11 cellular contexts compared by ENCODE assay signal in the genomic region with DNA sequence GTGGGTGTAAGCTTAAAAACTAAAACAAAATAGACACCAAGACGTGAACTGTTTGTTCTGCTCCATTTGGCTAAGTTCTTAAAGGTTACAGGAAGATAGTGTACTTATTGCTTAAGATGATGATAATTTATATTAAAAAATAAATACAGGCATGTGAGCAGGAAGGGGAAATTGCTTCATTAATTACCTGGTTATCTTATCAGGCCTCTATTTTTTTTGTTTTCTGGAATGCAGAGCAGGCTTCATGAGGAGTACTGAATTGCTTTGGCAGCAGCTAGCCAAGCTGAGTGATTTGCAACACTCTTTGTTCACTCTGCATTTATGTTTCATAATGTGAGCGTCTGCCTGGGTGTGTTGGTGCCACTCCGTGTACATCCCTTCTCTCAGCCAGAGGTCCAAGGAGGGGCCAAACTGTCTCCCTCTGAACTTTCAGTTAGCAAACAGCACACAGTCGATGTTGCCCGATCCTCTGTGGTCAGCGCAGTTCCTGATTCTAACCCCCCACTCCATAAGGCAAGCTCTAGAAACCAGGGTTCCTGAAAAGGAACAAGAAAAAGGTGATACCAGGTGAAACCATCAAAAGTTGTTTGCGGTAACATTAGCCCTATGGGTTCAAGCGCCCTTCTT.
DNase-seq lines count a peak whose midpoint lies in the region; ATAC-seq, FAIRE-seq and TF ChIP-seq lines count a peak whose summit lies in the region.
"Had no signal": no experiment of that assay in that cellular context is flagged by ENCODE, and none has a peak within 500 bp of the region (broad histone marks: within the 10 kb centered on the region; RNA-seq: fewer than 3 reads in every experiment).

No MANE protein-coding gene starts in this region.

- DNase-seq in NCI-H345 treated with DMSO at 0.1 percent for 48 hours (lab: John Stamatoyannopoulos, UW; ENCODE audit: unreplicated experiment) (peak; percentile 1), GM12891 (ENCODE audit: insufficient read length, low spot score) (no peak), HPDE6-E6E7 (ENCODE audit: extremely low spot score) (no peak)
- DNase-seq: activated T-cell treated with anti-CD3 and anti-CD28 coated beads, Interleukin-2, amount 50 U/mL, for 24 hours; left colon; NCI-H510A had no signal

- peaks cover 2% of the 10 kb centered on the region for H3K27me3 Mint-ChIP-seq in dendritic cell treated with granulocyte-macrophage colony-stimulating factor and Interleukin-4, amounts not matched to agents 40 ng/mL and 50 ng/mL, for 4 days

- peak overlapping the region in 1 of 2 donors; percentile 2 for H3K27ac ChIP-seq in liver (ENCODE audit: low read depth in 1 of 2, low read length in 2 of 2)
- peak overlapping the region; percentile 24 for H3K27ac ChIP-seq in subcutaneous abdominal adipose tissue (ENCODE audit: low read depth, low read length)

- no peaks in the 10 kb centered on the region for H3K36me3 ChIP-seq in liver (ENCODE audit: control insufficient read depth in 4 of 4, insufficient read depth in 3 of 4, low read depth in 1 of 4, low read length in 3 of 4)
- no peaks in the 10 kb centered on the region for H3K36me3 ChIP-seq in subcutaneous abdominal adipose tissue (ENCODE audit: control insufficient read depth in 5 of 5, insufficient read depth in 5 of 5, low read length in 5 of 5)

- no peak for TF ChIP-seq CTCF in liver (IDR thresholded peaks at IDR 0.05; ENCODE audit: low read depth, low read length, missing input control)

- no peak overlapping the region for H3K4me3 ChIP-seq in liver (ENCODE audit: low read depth in 1 of 3, low read length in 3 of 3)
- peak overlapping the region in 2 of 5 donors; percentile 2 to 40 for H3K4me3 ChIP-seq in subcutaneous abdominal adipose tissue (ENCODE audit: low read depth in 1 of 5, low read length in 5 of 5)

- H3K9me3 ChIP-seq in liver (ENCODE audit: control insufficient read depth in 4 of 4, low read length in 3 of 4) (no peaks in the 10 kb centered on the region), subcutaneous abdominal adipose tissue (ENCODE audit: control insufficient read depth in 5 of 5, low read length in 5 of 5) (no peaks in the 10 kb centered on the region)

- H3K9ac ChIP-seq in liver (ENCODE audit: low read depth in 1 of 2, low read length in 2 of 2): no peak overlapping the region
- H3K9ac ChIP-seq in subcutaneous abdominal adipose tissue (ENCODE audit: low read length in 5 of 5): peak overlapping the region in 1 of 5 donors; percentile 47

- H3K27ac Mint-ChIP-seq in dendritic cell treated with granulocyte-macrophage colony-stimulating factor and Interleukin-4, amounts not matched to agents 40 ng/mL and 50 ng/mL, for 4 days: no peak overlapping the region
- H3K27ac Mint-ChIP-seq: activated T-cell treated with anti-CD3 and anti-CD28 coated beads, Interleukin-2, amount 50 U/mL, for 24 hours had no signal

- intact Hi-C loops in dendritic cell treated with granulocyte-macrophage colony-stimulating factor and Interleukin-4, amounts not matched to agents 40 ng/mL and 50 ng/mL, for 4 days (cut with micrococcal nuclease): no loop called here

- ATAC-seq in GM19463 (IDR thresholded peaks at IDR 0.05; ENCODE audit: unreplicated experiment) (no peak), HG03196 (IDR thresholded peaks at IDR 0.05; ENCODE audit: unreplicated experiment) (no peak)
- ATAC-seq: left colon had no signal

- peak in 1 of 2 donors; percentile 33 for TF ChIP-seq RAD21 in liver (IDR thresholded peaks at IDR 0.05)

- H3K27me3 ChIP-seq in liver (ENCODE audit: control insufficient read depth in 4 of 4, insufficient read depth in 4 of 4, low read length in 3 of 4) (no peaks in the 10 kb centered on the region), subcutaneous abdominal adipose tissue (ENCODE audit: control insufficient read depth in 5 of 5, insufficient read depth in 4 of 5, low read length in 5 of 5) (no peaks in the 10 kb centered on the region)

- H3K4me3 Mint-ChIP-seq in dendritic cell treated with granulocyte-macrophage colony-stimulating factor and Interleukin-4, amounts not matched to agents 40 ng/mL and 50 ng/mL, for 4 days: peak overlapping the region; percentile 18
- H3K4me3 Mint-ChIP-seq: activated T-cell treated with anti-CD3 and anti-CD28 coated beads, Interleukin-2, amount 50 U/mL, for 24 hours had no signal

- WGBS in liver: 41% methylated on average over 8 of the region's 8 CpGs

- H3K4me1 Mint-ChIP-seq in dendritic cell treated with granulocyte-macrophage colony-stimulating factor and Interleukin-4, amounts not matched to agents 40 ng/mL and 50 ng/mL, for 4 days (ENCODE audit: low read depth): peaks cover 10% of the 10 kb centered on the region

- no peak for TF ChIP-seq POLR2A in GM12891 (IDR thresholded peaks at IDR 0.05; ENCODE audit: low read depth, low read length)

- no peaks in the 10 kb centered on the region for H3K9me3 Mint-ChIP-seq in dendritic cell treated with granulocyte-macrophage colony-stimulating factor and Interleukin-4, amounts not matched to agents 40 ng/mL and 50 ng/mL, for 4 days
- H3K9me3 Mint-ChIP-seq: activated T-cell treated with anti-CD3 and anti-CD28 coated beads, Interleukin-2, amount 50 U/mL, for 24 hours had no signal

- no peaks in the 10 kb centered on the region for H3K36me3 Mint-ChIP-seq in dendritic cell treated with granulocyte-macrophage colony-stimulating factor and Interleukin-4, amounts not matched to agents 40 ng/mL and 50 ng/mL, for 4 days (ENCODE audit: low read depth)

- FAIRE-seq in GM12891 (lab: Jason Lieb, UNC): no peak

- H3K4me1 ChIP-seq in liver (ENCODE audit: control insufficient read depth in 4 of 4, insufficient read depth in 4 of 4, low read length in 3 of 4): peaks cover 0 to 3% (median 0%) of the 10 kb centered on the region in 4 donors
- H3K4me1 ChIP-seq in subcutaneous abdominal adipose tissue (ENCODE audit: control insufficient read depth in 5 of 5, insufficient read depth in 5 of 5, low read length in 5 of 5): peaks cover 2 to 29% (median 17%) of the 10 kb centered on the region in 5 donors

TF ChIP-seq in liver, 16 proteins besides CTCF, POLR2A, EP300 and RAD21:
- TF ChIP-seq HNF4G (IDR thresholded peaks at IDR 0.05) (no peak), NR2F2 (IDR thresholded peaks at IDR 0.05) (peak; percentile 78), FOXA1 (IDR thresholded peaks at IDR 0.05) (no peak)
- TF ChIP-seq, protein P1, sequence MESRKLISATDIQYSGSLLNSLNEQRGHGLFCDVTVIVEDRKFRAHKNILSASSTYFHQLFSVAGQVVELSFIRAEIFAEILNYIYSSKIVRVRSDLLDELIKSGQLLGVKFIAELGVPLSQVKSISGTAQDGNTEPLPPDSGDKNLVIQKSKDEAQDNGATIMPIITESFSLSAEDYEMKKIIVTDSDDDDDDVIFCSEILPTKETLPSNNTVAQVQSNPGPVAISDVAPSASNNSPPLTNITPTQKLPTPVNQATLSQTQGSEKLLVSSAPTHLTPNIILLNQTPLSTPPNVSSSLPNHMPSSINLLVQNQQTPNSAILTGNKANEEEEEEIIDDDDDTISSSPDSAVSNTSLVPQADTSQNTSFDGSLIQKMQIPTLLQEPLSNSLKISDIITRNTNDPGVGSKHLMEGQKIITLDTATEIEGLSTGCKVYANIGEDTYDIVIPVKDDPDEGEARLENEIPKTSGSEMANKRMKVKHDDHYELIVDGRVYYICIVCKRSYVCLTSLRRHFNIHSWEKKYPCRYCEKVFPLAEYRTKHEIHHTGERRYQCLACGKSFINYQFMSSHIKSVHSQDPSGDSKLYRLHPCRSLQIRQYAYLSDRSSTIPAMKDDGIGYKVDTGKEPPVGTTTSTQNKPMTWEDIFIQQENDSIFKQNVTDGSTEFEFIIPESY (IDR thresholded peaks at IDR 0.05): no peak

TF ChIP-seq in GM12891, 5 proteins besides CTCF, POLR2A, EP300 and RAD21:
- TF ChIP-seq TAF1 (IDR thresholded peaks at IDR 0.05; ENCODE audit: low read depth, low read length): no peak
- TF ChIP-seq SPI1 (IDR thresholded peaks at IDR 0.05; ENCODE audit: low read depth, low read length): no peak
- no peak for TF ChIP-seq POU2F2 (IDR thresholded peaks at IDR 0.05; ENCODE audit: low read depth, low read length)
- TF ChIP-seq PAX5 (IDR thresholded peaks at IDR 0.05; ENCODE audit: insufficient read depth, low read length, severe bottlenecking): no peak
- TF ChIP-seq POLR2AphosphoS5 (IDR thresholded peaks at IDR 0.05; ENCODE audit: low read depth, low read length): no peak
